ENCODE assay signal across 8 cellular contexts in the genomic region with DNA sequence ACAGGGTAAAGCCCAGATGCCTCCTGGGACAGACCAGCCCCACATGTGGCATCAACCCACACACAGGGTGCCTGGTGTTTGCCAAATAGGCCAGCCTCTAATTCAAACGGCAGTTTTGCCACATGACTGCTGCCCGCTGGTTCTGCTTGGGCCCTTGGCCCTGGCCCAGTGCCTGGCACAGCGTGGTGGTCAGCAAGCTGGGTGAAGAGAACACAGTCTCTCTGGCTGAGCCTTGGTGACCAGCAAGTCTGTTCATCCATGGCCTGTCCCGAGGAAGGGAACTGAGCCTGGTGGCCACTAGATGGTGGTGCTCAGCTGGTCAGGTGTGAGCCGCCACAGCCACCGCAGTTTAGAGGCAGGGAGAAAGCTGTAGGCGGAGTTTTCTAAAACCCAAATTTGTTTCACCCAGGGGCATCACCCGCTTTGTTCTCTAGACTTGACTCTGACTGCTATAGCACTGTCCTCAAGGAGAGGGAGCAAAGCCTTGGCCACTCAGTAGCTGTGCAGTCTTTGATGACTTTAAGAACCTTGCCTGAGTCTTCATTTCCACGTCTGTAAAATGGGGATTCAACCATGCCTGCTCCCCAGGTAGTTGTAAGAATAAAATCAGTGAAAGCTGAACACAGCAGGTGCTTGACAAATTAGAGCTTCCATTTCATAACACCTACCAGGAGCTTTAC. TPM values are rescaled to one million over a fixed set of nuclear protein-coding genes. Genes with fewer than 3 reads are reported as not detected.
DNase-seq lines count a peak whose midpoint lies in the region; ATAC-seq and TF ChIP-seq lines count a peak whose summit lies in the region.

No MANE protein-coding gene starts in this region.

- no peaks in the 10 kb centered on the region for H3K79me1 ChIP-seq in trophoblast cell (ENCODE audit: low read length)

- no peak overlapping the region for H2BK120ac ChIP-seq in trophoblast cell (ENCODE audit: insufficient read depth, low read length, poor library complexity)

- WGBS in trophoblast cell (ENCODE audit: extremely low coverage, insufficient coverage, insufficient read length), result no CpG with 5 or more reads among the region's 9 CpGs

- no peaks in the 10 kb centered on the region for H3K36me3 Mint-ChIP-seq in CD8-positive, alpha-beta memory T cell
- no peaks in the 10 kb centered on the region for H3K36me3 Mint-ChIP-seq in activated naive CD4-positive, alpha-beta T cell treated with anti-CD3 and anti-CD28 coated beads, Interleukin-2, amount 50 U/mL, for 72 hours

- H3K9me3 ChIP-seq in CD8-positive, alpha-beta memory T cell (ENCODE audit: low read length), result no peaks in the 10 kb centered on the region
- H3K9me3 ChIP-seq in MM.1S (replicated peaks; ENCODE audit: insufficient read depth, low read length), result no peaks in the 10 kb centered on the region
- H3K9me3 ChIP-seq in trophoblast cell (ENCODE audit: insufficient read depth, low read depth, low read length), result no peaks in the 10 kb centered on the region
- H3K9me3 ChIP-seq in uterus, result no peaks in the 10 kb centered on the region

- no peaks in the 10 kb centered on the region for H3K79me2 ChIP-seq in MM.1S (ENCODE audit: low read length)
- no peaks in the 10 kb centered on the region for H3K79me2 ChIP-seq in trophoblast cell (ENCODE audit: control insufficient read depth, insufficient read depth, low read length, poor library complexity)

- no peak overlapping the region for H2BK12ac ChIP-seq in trophoblast cell (ENCODE audit: low read length)

- CTCF ChIA-PET in CD8-positive, alpha-beta memory T cell (lab: Charles Lee), result interaction anchor here (0.6 to 5.6 kb wide), 13 partner anchors 9 to 215 kb away, joined by 3 to 45 read pairs (median 4); a partner anchor contains a TSS

- H3K4me1 Mint-ChIP-seq in CD8-positive, alpha-beta memory T cell, result no peaks in the 10 kb centered on the region

- no peaks in the 10 kb centered on the region for H3K9me2 ChIP-seq in MM.1S (replicated peaks; ENCODE audit: insufficient read depth, low read length)

- no peak overlapping the region for H4K91ac ChIP-seq in trophoblast cell (ENCODE audit: low read depth, low read length)

- intact Hi-C loops in Right ventricle myocardium inferior (cut with DNase I), result loop anchor here (1.0 to 2.0 kb wide), 4 partner anchors 61 to 213 kb away; a partner anchor contains a TSS
- intact Hi-C loops in uterus (cut with DNase I; ENCODE audit: low total_unique reads), result loop anchor here (5.0 to 10.0 kb wide), 2 partner anchors 102 to 175 kb away; no protein-coding TSS in a partner anchor

- H3K4me3 Mint-ChIP-seq in CD8-positive, alpha-beta memory T cell, result no peak overlapping the region

- H3K27me3 ChIP-seq in CD8-positive, alpha-beta memory T cell (ENCODE audit: insufficient read depth, low read length, poor library complexity, severe bottlenecking), result no peaks in the 10 kb centered on the region
- H3K27me3 ChIP-seq in MM.1S (replicated peaks; ENCODE audit: insufficient read depth, low read length), result peaks cover 20% of the 10 kb centered on the region
- H3K27me3 ChIP-seq in trophoblast cell (ENCODE audit: insufficient read depth, low read length), result no peaks in the 10 kb centered on the region
- no peaks in the 10 kb centered on the region for H3K27me3 ChIP-seq in uterus

- no peak overlapping the region for H3K27ac ChIP-seq in CD8-positive, alpha-beta memory T cell (ENCODE audit: low read depth, low read length)
- H3K27ac ChIP-seq in MM.1S (ENCODE audit: low read length) (no peak overlapping the region), trophoblast cell (ENCODE audit: low read depth, low read length) (no peak overlapping the region), uterus (no peak overlapping the region)

- no peak for TF ChIP-seq POLR2A in uterus (IDR thresholded peaks at IDR 0.05)

- H3K9ac ChIP-seq in MM.1S (ENCODE audit: low read length), result no peak overlapping the region
- H3K9ac ChIP-seq in trophoblast cell (ENCODE audit: low read length), result no peak overlapping the region

- no peak overlapping the region for H4K12ac ChIP-seq in trophoblast cell (ENCODE audit: low read depth, low read length)

- H3K4ac ChIP-seq in trophoblast cell (ENCODE audit: low read depth, low read length), result no peak overlapping the region

- H3K4me2 ChIP-seq in MM.1S (ENCODE audit: low read depth, low read length) (peak overlapping the region; percentile 16; the same call in 1 of the 2 replicates), trophoblast cell (ENCODE audit: low read length) (no peak overlapping the region)

- H3K4me3 ChIP-seq in CD8-positive, alpha-beta memory T cell (ENCODE audit: low read length), result no peak overlapping the region
- no peak overlapping the region for H3K4me3 ChIP-seq in MM.1S (ENCODE audit: low read length)
- no peak overlapping the region for H3K4me3 ChIP-seq in trophoblast cell (ENCODE audit: low read depth, low read length)
- no peak overlapping the region for H3K4me3 ChIP-seq in uterus

- H3K23ac ChIP-seq in trophoblast cell (ENCODE audit: low read length), result no peak overlapping the region

- no peaks in the 10 kb centered on the region for H4K20me1 ChIP-seq in MM.1S (ENCODE audit: insufficient read depth, low read length)

- no peaks in the 10 kb centered on the region for H3K4me1 ChIP-seq in CD8-positive, alpha-beta memory T cell (ENCODE audit: insufficient read depth, low read length)
- no peaks in the 10 kb centered on the region for H3K4me1 ChIP-seq in MM.1S (ENCODE audit: low read length)
- H3K4me1 ChIP-seq in trophoblast cell (ENCODE audit: control insufficient read depth in 1 of 2, insufficient read depth in 2 of 2, low read length in 2 of 2), result no peaks in the 10 kb centered on the region
- H3K4me1 ChIP-seq in uterus, result no peaks in the 10 kb centered on the region

- no peak overlapping the region for H2AK5ac ChIP-seq in trophoblast cell (ENCODE audit: low read length)

- H3K27me3 Mint-ChIP-seq in CD8-positive, alpha-beta memory T cell, result peaks cover 2 to 21% of the 10 kb centered on the region in 2 donors

- ATAC-seq in GM21423 (IDR thresholded peaks at IDR 0.05; ENCODE audit: unreplicated experiment) (peak; percentile 63), SK-N-SH treated with all-trans-retinoic acid at 6 μM for 48 hours (peak; percentile 88), Right ventricle myocardium inferior (peak; percentile 82)
- peak; percentile 88 to 91 for ATAC-seq in activated naive CD4-positive, alpha-beta T cell treated with anti-CD3 and anti-CD28 coated beads, Interleukin-2, amount 50 U/mL, for 72 hours

- H2BK5ac ChIP-seq in trophoblast cell (ENCODE audit: low read depth, low read length, poor library complexity), result no peak overlapping the region

- H3K36me3 ChIP-seq in CD8-positive, alpha-beta memory T cell (ENCODE audit: insufficient read depth, low read length), result no peaks in the 10 kb centered on the region
- H3K36me3 ChIP-seq in MM.1S (replicated peaks; ENCODE audit: insufficient read depth, low read length) (no peaks in the 10 kb centered on the region), trophoblast cell (ENCODE audit: control insufficient read depth in 1 of 2, insufficient read depth in 2 of 2, low read length in 2 of 2) (peaks cover 0 to 3% of the 10 kb centered on the region in 2 experiments), uterus (no peaks in the 10 kb centered on the region)

- no peak overlapping the region for H3K18ac ChIP-seq in trophoblast cell (ENCODE audit: low read length)

- H3K14ac ChIP-seq in trophoblast cell (ENCODE audit: low read length), result no peak overlapping the region

- DNase-seq in CD8-positive, alpha-beta memory T cell, result peak; percentile 17 to 70 (median 31)
- DNase-seq in MM.1S (peak; percentile 80), Right ventricle myocardium inferior (ENCODE audit: missing footprints) (peak; percentile 87), trophoblast cell (peak; percentile 72 to 78), uterus (peak; percentile 78 to 79)
- peak; percentile 56 to 72 for DNase-seq in activated naive CD4-positive, alpha-beta T cell treated with anti-CD3 and anti-CD28 coated beads, Interleukin-2, amount 50 U/mL, for 72 hours (ENCODE audit: low spot score in 2 of 2)

- H3K27ac Mint-ChIP-seq in CD8-positive, alpha-beta memory T cell, result peak overlapping the region in 1 of 8 donors; percentile 75
- peak overlapping the region in 1 of 2 donors; percentile 40 for H3K27ac Mint-ChIP-seq in activated naive CD4-positive, alpha-beta T cell treated with anti-CD3 and anti-CD28 coated beads, Interleukin-2, amount 50 U/mL, for 72 hours

- no peaks in the 10 kb centered on the region for H3K9me3 Mint-ChIP-seq in CD8-positive, alpha-beta memory T cell
- no peaks in the 10 kb centered on the region for H3K9me3 Mint-ChIP-seq in activated naive CD4-positive, alpha-beta T cell treated with anti-CD3 and anti-CD28 coated beads, Interleukin-2, amount 50 U/mL, for 72 hours

- H2AFZ ChIP-seq in MM.1S (ENCODE audit: low read length), result no peak overlapping the region
- H2AFZ ChIP-seq in trophoblast cell (ENCODE audit: insufficient read depth, low read length, poor library complexity), result no peak overlapping the region

- H4K8ac ChIP-seq in trophoblast cell (ENCODE audit: low read depth, low read length), result no peak overlapping the region

- peaks cover 5% of the 10 kb centered on the region for H3F3A ChIP-seq in MM.1S (ENCODE audit: insufficient read depth, low read length)

- POLR2A ChIA-PET in CD8-positive, alpha-beta memory T cell (lab: Charles Lee), result no interaction called here

- peak; percentile 88 for TF ChIP-seq CTCF in MM.1S (IDR thresholded peaks at IDR 0.05; ENCODE audit: low read length)
- TF ChIP-seq CTCF in uterus (IDR thresholded peaks at IDR 0.05), result peak; percentile 79 to 95 (median 89)

RNA-seq across cellular contexts. Expression of a gene that starts 4.7 kb away (rescaled TPM):
- not detected for total RNA-seq in CD8-positive, alpha-beta memory T cell
- polyA plus RNA-seq in CD8-positive, alpha-beta memory T cell, result not detected
- total RNA-seq in activated naive CD4-positive, alpha-beta T cell treated with anti-CD3 and anti-CD28 coated beads, Interleukin-2, amount 50 U/mL, for 72 hours, result not detected
- total RNA-seq in Right ventricle myocardium inferior, result 3.7 TPM
- 0.04 TPM in 1 of 2 replicates, not detected in the other for polyA plus RNA-seq in trophoblast cell (2013)
- 1 to 10 TPM in 1 of 4 donors, not detected in 3; 3.7 TPM for total RNA-seq in uterus

RNA-seq across cellular contexts. Expression of a gene that starts 20.8 kb away (rescaled TPM):
- 100 to 1,000 TPM; 229 to 241 TPM for total RNA-seq in CD8-positive, alpha-beta memory T cell
- 77.6 TPM for polyA plus RNA-seq in CD8-positive, alpha-beta memory T cell
- 100 to 1,000 TPM in 1 of 2 donors, 10 to 100 TPM in 1; 77.8 to 186 TPM for total RNA-seq in activated naive CD4-positive, alpha-beta T cell treated with anti-CD3 and anti-CD28 coated beads, Interleukin-2, amount 50 U/mL, for 72 hours
- total RNA-seq in Right ventricle myocardium inferior, result 68.1 TPM
- polyA plus RNA-seq in trophoblast cell (2013), result 51.3 and 52.9 TPM in 2 replicates
- 100 to 1,000 TPM in 2 of 4 donors, 10 to 100 TPM in 2; 12.4 to 129 (median 64.7) TPM for total RNA-seq in uterus

RNA-seq across cellular contexts. Expression of a gene that starts 27.5 kb away (rescaled TPM):
- 10 to 100 TPM; 27.1 to 28.3 TPM for total RNA-seq in CD8-positive, alpha-beta memory T cell
- 0.10 TPM for polyA plus RNA-seq in CD8-positive, alpha-beta memory T cell
- total RNA-seq in activated naive CD4-positive, alpha-beta T cell treated with anti-CD3 and anti-CD28 coated beads, Interleukin-2, amount 50 U/mL, for 72 hours, result 10 to 100 TPM; 49.8 to 90.8 TPM
- total RNA-seq in Right ventricle myocardium inferior (2.5 TPM), uterus (1 to 10 TPM in 1 of 4 donors, not detected in 3; 4.4 TPM)
- 11.4 and 12.1 TPM in 2 replicates for polyA plus RNA-seq in trophoblast cell (2013)

RNA-seq across cellular contexts. Expression of a gene that starts 48.1 kb away (rescaled TPM):
- total RNA-seq in CD8-positive, alpha-beta memory T cell, result not detected
- polyA plus RNA-seq in CD8-positive, alpha-beta memory T cell, result not detected
- under 1 TPM in 1 of 2 donors, not detected in 1; 0.18 TPM for total RNA-seq in activated naive CD4-positive, alpha-beta T cell treated with anti-CD3 and anti-CD28 coated beads, Interleukin-2, amount 50 U/mL, for 72 hours
- total RNA-seq in Right ventricle myocardium inferior (11.3 TPM), uterus (10 to 100 TPM in 1 of 4 donors, 1 to 10 TPM in 1, under 1 TPM in 1, not detected in 1; 0.51 to 20.3 (median 3.3) TPM)
- 0.35 and 0.37 TPM in 2 replicates for polyA plus RNA-seq in trophoblast cell (2013)

Comparison
In these comparisons a context has a peak if more than half of its experiments do, and no peak if none do; other contexts are left out.
1. DNase-seq: peak in every context shown above with its lines; median percentile 87 in Right ventricle myocardium inferior; 80 in MM.1S; 78 in uterus; 75 in trophoblast cell; 64 in activated naive CD4-positive, alpha-beta T cell treated with anti-CD3 and anti-CD28 coated beads, Interleukin-2, amount 50 U/mL, for 72 hours; 31 in CD8-positive, alpha-beta memory T cell.